Comparison of ENCODE assay signal across 20 cellular contexts in genomic region chr13:34733720-34734119, GRCh38.
A peak's percentile ranks its signal among the peaks of the same experiment; 100 is the strongest.
DNase-seq lines count a peak whose midpoint lies in the region; ATAC-seq and TF ChIP-seq lines count a peak whose summit lies in the region.
"Had no signal": no experiment of that assay in that cellular context is flagged by ENCODE, and none has a peak within 500 bp of the region (broad histone marks: within the 10 kb centered on the region; RNA-seq: fewer than 3 reads in every experiment).

No MANE protein-coding gene starts in this region.

- TF ChIP-seq CTCF in AG09309 (IDR thresholded peaks at IDR 0.05; ENCODE audit: control insufficient read depth, insufficient read depth, low read depth, low read length, missing control alignments) (no peak), type B pancreatic cell (conservative IDR thresholded peaks at IDR 0.05) (no peak)

- no peak overlapping the region for H3K27ac Mint-ChIP-seq in type B pancreatic cell
- H3K27ac Mint-ChIP-seq: activated naive CD8-positive, alpha-beta T cell treated with anti-CD3 and anti-CD28 coated beads, Interleukin-2, amount 10 ng/mL, durations not matched to agents 7 days and 5 days; CD8-positive, alpha-beta memory T cell; effector memory CD8-positive, alpha-beta T cell had no signal

- peak; percentile 42 for ATAC-seq in esophagus mucosa
- ATAC-seq in GM19452 (IDR thresholded peaks at IDR 0.05; ENCODE audit: unreplicated experiment) = no peak
- no peak for ATAC-seq in HG03354 (IDR thresholded peaks at IDR 0.05; ENCODE audit: poor library complexity, severe bottlenecking, unreplicated experiment)
- ATAC-seq: effector memory CD8-positive, alpha-beta T cell; Panc1 had no signal

- H3K4me3 Mint-ChIP-seq in type B pancreatic cell = no peak overlapping the region
- H3K4me3 Mint-ChIP-seq: activated naive CD8-positive, alpha-beta T cell treated with anti-CD3 and anti-CD28 coated beads, Interleukin-2, amount 10 ng/mL, durations not matched to agents 7 days and 5 days; CD8-positive, alpha-beta memory T cell; effector memory CD8-positive, alpha-beta T cell had no signal

- H3K36me3 Mint-ChIP-seq in type B pancreatic cell = no peaks in the 10 kb centered on the region
- H3K36me3 Mint-ChIP-seq: activated naive CD8-positive, alpha-beta T cell treated with anti-CD3 and anti-CD28 coated beads, Interleukin-2, amount 10 ng/mL, durations not matched to agents 7 days and 5 days; CD8-positive, alpha-beta memory T cell had no signal

- H3K4me1 Mint-ChIP-seq in type B pancreatic cell (ENCODE audit: unreplicated experiment) = peaks cover 18% of the 10 kb centered on the region
- H3K4me1 Mint-ChIP-seq: activated naive CD8-positive, alpha-beta T cell treated with anti-CD3 and anti-CD28 coated beads, Interleukin-2, amount 10 ng/mL, durations not matched to agents 7 days and 5 days; CD8-positive, alpha-beta memory T cell had no signal

- no peaks in the 10 kb centered on the region for H3K27me3 Mint-ChIP-seq in type B pancreatic cell
- H3K27me3 Mint-ChIP-seq: activated naive CD8-positive, alpha-beta T cell treated with anti-CD3 and anti-CD28 coated beads, Interleukin-2, amount 10 ng/mL, durations not matched to agents 7 days and 5 days; CD8-positive, alpha-beta memory T cell; effector memory CD8-positive, alpha-beta T cell had no signal

- H3K9me3 Mint-ChIP-seq in type B pancreatic cell = peaks cover 5% of the 10 kb centered on the region

- no peak overlapping the region for H3K4me3 ChIP-seq in AG09309 (ENCODE audit: control insufficient read depth, low read depth, low read length)
- H3K4me3 ChIP-seq: SK-N-MC, uterus had no signal

- DNase-seq in AG09309 (ENCODE audit: low read depth) (peak; percentile 11), GM04504 (ENCODE audit: low read depth) (peak; percentile 41), kidney glomerular epithelial cell (lab: John Stamatoyannopoulos, UW) (peak; percentile 29), dedifferentiated amniotic fluid mesenchymal stem cell (ENCODE audit: extremely low spot score) (no peak), type B pancreatic cell (ENCODE audit: extremely low spot score, unreplicated experiment) (no peak)
- DNase-seq: activated naive CD8-positive, alpha-beta T cell treated with anti-CD3 and anti-CD28 coated beads, Interleukin-2, amount 10 ng/mL, durations not matched to agents 7 days and 5 days; CD8-positive, alpha-beta memory T cell; central memory CD4-positive, alpha-beta T cell; DMS79 treated with DMSO at 0.1 percent for 48 hours; effector memory CD8-positive, alpha-beta T cell; NCI-H1417; NCI-H2227 treated with DMSO at 0.1 percent for 48 hours; stimulated activated CD4-positive, alpha-beta T cell treated with anti-CD3 and anti-CD28 coated beads, Interleukin-4, amount 100 ng/mL, for 1 hour; T-helper 9 cell; uterus had no signal

Comparison
In these comparisons a context has a peak if more than half of its experiments do, and no peak if none do; other contexts are left out.
1. DNase-seq: peak in AG09309 (single experiment), GM04504 (single experiment) and kidney glomerular epithelial cell (single experiment); none in dedifferentiated amniotic fluid mesenchymal stem cell (single experiment) and type B pancreatic cell (single experiment).